ENCODE assay signal across 1 cellular context in genomic region chr11:119338318-119338890, GRCh38.
A peak's percentile ranks its signal among the peaks of the same experiment; 100 is the strongest.
TF ChIP-seq lines count a peak whose summit lies in the region.

No MANE protein-coding gene starts in this region.

TF ChIP-seq in K562, 482 proteins besides CTCF, POLR2A, EP300 and RAD21 (continues in another document):
- TF ChIP-seq E2F1 (CRISPR knock-in tag; IDR thresholded peaks at IDR 0.05) (no peak), ZNF561 (CRISPR knock-in tag; conservative IDR thresholded peaks at IDR 0.05) (no peak), ZNF277 (CRISPR knock-in tag; IDR thresholded peaks at IDR 0.05; ENCODE audit: borderline replicate concordance) (no peak), ZNF282 (CRISPR knock-in tag; IDR thresholded peaks at IDR 0.05) (no peak), U2AF1 (optimal IDR thresholded peaks at IDR 0.05; ENCODE audit: low read depth, low read length) (no peak), CTBP1 (IDR thresholded peaks at IDR 0.05; ENCODE audit: borderline replicate concordance) (peak; percentile 46; the same call in 1 of the 2 replicates), PRDM10 (IDR thresholded peaks at IDR 0.05; ENCODE audit: partially characterized antibody) (peak; percentile 53), ZNF197 (CRISPR knock-in tag; IDR thresholded peaks at IDR 0.05; ENCODE audit: low read depth) (no peak), GTF2E2 (tag; IDR thresholded peaks at IDR 0.05) (no peak), FOXK2 (conservative IDR thresholded peaks at IDR 0.05 in 1 of 2, IDR thresholded peaks at IDR 0.05 in 1 of 2; ENCODE audit: low read depth in 2 of 2) (no peak), ZBTB34 (CRISPR knock-in tag; IDR thresholded peaks at IDR 0.05) (no peak), ZNF23 (CRISPR knock-in tag; IDR thresholded peaks at IDR 0.05) (no peak), SAFB (IDR thresholded peaks at IDR 0.05; ENCODE audit: borderline replicate concordance, low read depth, low read length) (no peak), ZNF644 (tag; IDR thresholded peaks at IDR 0.05; ENCODE audit: low read depth) (no peak), SETDB1 (IDR thresholded peaks at IDR 0.05; ENCODE audit: low read length) (no peak), ZNF133 (CRISPR knock-in tag; IDR thresholded peaks at IDR 0.05) (no peak), RUNX1 (IDR thresholded peaks at IDR 0.05; ENCODE audit: low read depth) (no peak), SRSF1 (IDR thresholded peaks at IDR 0.05; ENCODE audit: low read depth, low read length) (no peak), CTCFL (IDR thresholded peaks at IDR 0.05; ENCODE audit: borderline replicate concordance, insufficient read depth, low read depth, low read length, poor library complexity, severe bottlenecking) (peak; percentile 71), SREBF2 (CRISPR knock-in tag; IDR thresholded peaks at IDR 0.05) (no peak), CBX8 (IDR thresholded peaks at IDR 0.05; ENCODE audit: borderline replicate concordance, extremely low read depth, low read depth, low read length, poor library complexity, severe bottlenecking) (no peak), ZNF274 (IDR thresholded peaks at IDR 0.05; ENCODE audit: borderline replicate concordance, low read depth, low read length) (no peak), ZFX (CRISPR knock-in tag; IDR thresholded peaks at IDR 0.05) (no peak), PKNOX1 (IDR thresholded peaks at IDR 0.05) (peak; percentile 82), SNAPC5 (CRISPR knock-in tag; IDR thresholded peaks at IDR 0.05) (no peak), ZNF639 (CRISPR knock-in tag; conservative IDR thresholded peaks at IDR 0.05 in 1 of 2, IDR thresholded peaks at IDR 0.05 in 1 of 2) (no peak), NR0B1 (IDR thresholded peaks at IDR 0.05; ENCODE audit: partially characterized antibody) (no peak), ARNT (IDR thresholded peaks at IDR 0.05) (no peak), ZNF740 (CRISPR knock-in tag; IDR thresholded peaks at IDR 0.05) (no peak), ZNF740 (tag; IDR thresholded peaks at IDR 0.05) (peak in 1 of 2 experiments; percentile 87; a peak in 2 of 4 replicates), ZNF174 (CRISPR knock-in tag; IDR thresholded peaks at IDR 0.05) (no peak), FOS (IDR thresholded peaks at IDR 0.05; ENCODE audit: extremely low read depth, insufficient read length) (no peak), RB1 (IDR thresholded peaks at IDR 0.05; ENCODE audit: low read depth) (peak; percentile 54; the same call in 1 of the 2 replicates), SP1 (CRISPR knock-in tag; IDR thresholded peaks at IDR 0.05) (no peak), DEAF1 (CRISPR knock-in tag; IDR thresholded peaks at IDR 0.05) (peak; percentile 46; the same call in 1 of the 2 replicates), KLF16 (IDR thresholded peaks at IDR 0.05) (0 out of 2 replicates have a peak, but pooled peaks have one; percentile 52), BRD4 (IDR thresholded peaks at IDR 0.05) (no peak), EWSR1 (IDR thresholded peaks at IDR 0.05; ENCODE audit: borderline replicate concordance, low read depth, partially characterized antibody) (no peak), POLR2G (IDR thresholded peaks at IDR 0.05; ENCODE audit: low read depth, low read length) (no peak), MBD1 (CRISPR knock-in tag; IDR thresholded peaks at IDR 0.05) (no peak), TEAD2 (tag; IDR thresholded peaks at IDR 0.05) (no peak), L3MBTL2 (IDR thresholded peaks at IDR 0.05) (0 out of 2 replicates have a peak, but pooled peaks have one; percentile 16)
